Comparison of ENCODE assay signal across 8 cellular contexts in genomic region chr2:73828818-73829570, GRCh38. TPM values are rescaled to one million over a fixed set of nuclear protein-coding genes. Genes with fewer than 3 reads are reported as not detected.
DNase-seq lines count a peak whose midpoint lies in the region; ATAC-seq, FAIRE-seq and TF ChIP-seq lines count a peak whose summit lies in the region.

STAMBP (plus strand) TSS chr2:73828961; CDS start chr2:73830857, 1,896 bp downstream.

- peak; percentile 97 for DNase-seq in CD1c-positive myeloid dendritic cell (ENCODE audit: extremely low spot score)
- peak; percentile 98 for DNase-seq in NCI-H82 treated with DMSO at 0.1 percent for 48 hours (lab: John Stamatoyannopoulos, UW; ENCODE audit: unreplicated experiment)
- DNase-seq in activated CD4-positive, alpha-beta memory T cell treated with anti-CD3 and anti-CD28 coated beads for 36 hours, result peak; percentile 95
- peak; percentile 96 to 97 for DNase-seq in dermis microvascular lymphatic vessel endothelial cell (ENCODE audit: low read depth in 2 of 2)
- peak; percentile 98 for DNase-seq in HepG2 (ENCODE audit: low spot score)
- peak; percentile 81 for DNase-seq in stimulated activated CD4-positive, alpha-beta T cell treated with anti-CD3 and anti-CD28 coated beads, Interleukin-4, amount 100 ng/mL, for 1 hour

- TF ChIP-seq POLR2A in HepG2 (IDR thresholded peaks at IDR 0.05; ENCODE audit: insufficient read depth in 1 of 2, low read depth in 2 of 2, low read length in 2 of 2), result peak; percentile 76 to 96

- intact Hi-C loops in activated CD4-positive, alpha-beta memory T cell treated with anti-CD3 and anti-CD28 coated beads for 36 hours (cut with micrococcal nuclease), result loop anchor here (1.0 to 10.0 kb wide), 6 partner anchors 68 to 629 kb away; partner anchors contain the start of genes BOLA3, MTHFD2 and WBP1
- intact Hi-C loops in HepG2 (cut with micrococcal nuclease; ENCODE audit: unreplicated experiment), result loop anchor here (2.0 kb wide), 1 partner anchor 98 kb away; the partner anchor contains the start of gene DGUOK

- peak; percentile 99 for FAIRE-seq in HepG2 (lab: Jason Lieb, UNC)

- H3K27me3 ChIP-seq in HepG2 (ENCODE audit: control insufficient read depth in 1 of 2, insufficient read depth in 2 of 2, low read length in 2 of 2), result no peaks in the 10 kb centered on the region; a peak in 1 of 5 replicates

- H3K4me3 Mint-ChIP-seq in activated CD4-positive, alpha-beta memory T cell treated with anti-CD3 and anti-CD28 coated beads for 36 hours, result peak within 1 kb of the TSS; percentile 96

- peak within 1 kb of the TSS; percentile 100 for H2AFZ ChIP-seq in HepG2 (ENCODE audit: low read length)

- peak within 1 kb of the TSS; percentile 73 for H3K4me2 ChIP-seq in HepG2 (ENCODE audit: low read depth, low read length)

- no peak; the same call in 1 of the 2 replicates for TF ChIP-seq RAD21 in HepG2 (CRISPR knock-in tag; IDR thresholded peaks at IDR 0.05)

- POLR2A ChIA-PET in activated CD4-positive, alpha-beta memory T cell treated with anti-CD3 and anti-CD28 coated beads for 36 hours (lab: Charles Lee), result interaction anchor here (0.7 to 1.3 kb wide), 8 partner anchors 36 to 370 kb away, joined by 3 to 7 read pairs (median 3); partner anchors contain the start of genes BOLA3, DGUOK, MTHFD2 and TET3
- POLR2A ChIA-PET in HepG2 (lab: Yijun Ruan, JAX), result interaction anchor here (0.5 to 1.6 kb wide), 24 partner anchors 10 to 563 kb away, joined by 3 to 59 read pairs (median 5); partner anchors contain the start of genes ACTG2, BOLA3, C2orf78 and DGUOK

- no peaks in the 10 kb centered on the region for H4K20me1 ChIP-seq in HepG2 (ENCODE audit: insufficient read depth, low read length)

- CTCF ChIA-PET in activated CD4-positive, alpha-beta memory T cell treated with anti-CD3 and anti-CD28 coated beads for 36 hours (lab: Charles Lee), result interaction anchor here (0.6 to 3.0 kb wide), 9 partner anchors 78 to 349 kb away, joined by 3 to 63 read pairs (median 9); partner anchors contain the start of genes BOLA3 and MOB1A
- CTCF ChIA-PET in HepG2 (lab: Yijun Ruan, JAX; ENCODE audit: low intra/inter-chr PET ratio, low total read pairs), result no interaction called here

- 0 out of 2 replicates have a peak, but pooled peaks have one; percentile 24 for TF ChIP-seq CTCF in HepG2 (CRISPR knock-in tag; IDR thresholded peaks at IDR 0.05)

- WGBS in HepG2 (ENCODE audit: low lambda C conversion rate), result 1% methylated on average over 45 of the region's 48 CpGs

- no peaks in the 10 kb centered on the region for H3K9me3 ChIP-seq in HepG2 (ENCODE audit: low read length)

- peaks cover 21% of the 10 kb centered on the region for H3K79me2 ChIP-seq in HepG2 (ENCODE audit: insufficient read depth, low read length)

- TSS peak; percentile 82 for BruUV-seq in HepG2 (replicated peaks; lab: Mats Ljungman, UMichigan)

- H3K9ac ChIP-seq in HepG2 (ENCODE audit: insufficient read depth, low read depth, low read length), result peak within 1 kb of the TSS; percentile 92

- no peaks in the 10 kb centered on the region for H3K9me3 Mint-ChIP-seq in activated CD4-positive, alpha-beta memory T cell treated with anti-CD3 and anti-CD28 coated beads for 36 hours

- H3K27ac Mint-ChIP-seq in activated CD4-positive, alpha-beta memory T cell treated with anti-CD3 and anti-CD28 coated beads for 36 hours, result peak within 1 kb of the TSS; percentile 91

- H3K27ac ChIP-seq in HepG2 (ENCODE audit: extremely low read length, insufficient read depth, low read length), result peak within 1 kb of the TSS; percentile 64

- no peaks in the 10 kb centered on the region for H3K27me3 Mint-ChIP-seq in activated CD4-positive, alpha-beta memory T cell treated with anti-CD3 and anti-CD28 coated beads for 36 hours

- peaks cover 53% of the 10 kb centered on the region for H3K4me1 Mint-ChIP-seq in activated CD4-positive, alpha-beta memory T cell treated with anti-CD3 and anti-CD28 coated beads for 36 hours (ENCODE audit: low read depth)

- H3K4me3 ChIP-seq in HepG2 (replicated peaks in 1 of 3; ENCODE audit: insufficient read depth in 1 of 3, low read depth in 2 of 3, low read length in 3 of 3), result peak within 1 kb of the TSS; percentile 66 to 95 (median 85)

- peak; percentile 91 for ATAC-seq in GM19438 (IDR thresholded peaks at IDR 0.05; ENCODE audit: low read depth, unreplicated experiment)
- ATAC-seq in HG03575 (IDR thresholded peaks at IDR 0.05; ENCODE audit: extremely low read depth, insufficient number of reproducible peaks, low FRiP score, unreplicated experiment), result peak; percentile 53
- ATAC-seq in HepG2, result peak; percentile 98

- H3K4me1 ChIP-seq in HepG2 (ENCODE audit: insufficient read depth, low read length), result peaks cover 39% of the 10 kb centered on the region

- in situ Hi-C loops in HepG2 (cut with HindIII; ENCODE audit: extremely low pct_ligation_motif_present, low pct_unique_long_range_greater_than_20kb), result loop anchor here (25.0 kb wide), 1 partner anchor 308 kb away; the partner anchor contains the start of gene BOLA3

- TF ChIP-seq EP300 in HepG2 (IDR thresholded peaks at IDR 0.05; ENCODE audit: low read depth in 2 of 2, low read length in 2 of 2) (0 out of 4 replicates have a peak, but pooled peaks of 1 of the 2 experiments have one; percentile 9), HepG2 (CRISPR knock-in tag; IDR thresholded peaks at IDR 0.05; ENCODE audit: borderline replicate concordance) (no peak)

- peaks cover 28% of the 10 kb centered on the region for H3K36me3 Mint-ChIP-seq in activated CD4-positive, alpha-beta memory T cell treated with anti-CD3 and anti-CD28 coated beads for 36 hours

- peaks cover 3 to 22% of the 10 kb centered on the region in 2 experiments for H3K36me3 ChIP-seq in HepG2 (replicated peaks in 1 of 2; ENCODE audit: control insufficient read depth in 1 of 2, insufficient read depth in 2 of 2, low read length in 2 of 2)

TF ChIP-seq in HepG2, 621 proteins besides CTCF, POLR2A, EP300 and RAD21 (continues in another document):
- TF ChIP-seq SP140L (CRISPR knock-in tag; IDR thresholded peaks at IDR 0.05; ENCODE audit: borderline replicate concordance), result no peak
- TF ChIP-seq ZNF275 (CRISPR knock-in tag; IDR thresholded peaks at IDR 0.05; ENCODE audit: borderline replicate concordance), result peak; percentile 88; the same call in 1 of the 2 replicates
- TF ChIP-seq HMG20B (CRISPR knock-in tag; conservative IDR thresholded peaks at IDR 0.05), result peak; percentile 60; the same call in 1 of the 2 replicates
- no peak for TF ChIP-seq ZBTB44 (CRISPR knock-in tag; IDR thresholded peaks at IDR 0.05)
- peak; percentile 40; the same call in 1 of the 2 replicates for TF ChIP-seq LBX2 (CRISPR knock-in tag; IDR thresholded peaks at IDR 0.05; ENCODE audit: borderline replicate concordance)

RNA-seq across cellular contexts. Expression of gene STAMBP, which starts in this region (rescaled TPM):
- 10 to 100 TPM; 79.9 to 85.3 TPM for total RNA-seq in activated CD4-positive, alpha-beta memory T cell treated with anti-CD3 and anti-CD28 coated beads for 36 hours
- total RNA-seq in dermis microvascular lymphatic vessel endothelial cell, result 10.9 and 15.3 TPM in 2 replicates
- 53.2 and 85.0 TPM in 2 replicates for total RNA-seq in HepG2 (2016; rRNA removed; fragmentation: Illumina TruSeq; extraction: Trizol)
- total RNA-seq in HepG2 (2016; cell fraction: cytosol; rRNA removed; fragmentation: Illumina TruSeq; extraction: Trizol; ENCODE audit: low read depth), result 14.5 and 16.7 TPM in 2 replicates
- total RNA-seq in HepG2 (2016; cell fraction: insoluble cytoplasmic fraction; rRNA removed; fragmentation: Illumina TruSeq; extraction: Trizol), result 55.9 and 77.3 TPM in 2 replicates
- total RNA-seq in HepG2 (2016; cell fraction: membrane; rRNA removed; fragmentation: Illumina TruSeq; extraction: Trizol), result 37.7 and 40.2 TPM in 2 replicates
- 22.6 and 27.3 TPM in 2 replicates for total RNA-seq in HepG2 (2016; cell fraction: nucleus; rRNA removed; fragmentation: Illumina TruSeq; extraction: Trizol)
- polyA plus RNA-seq in HepG2 (2011; rRNA removed), result 45.2 and 49.6 TPM in 2 replicates
- polyA plus RNA-seq in HepG2 (2011; cell fraction: cytosol; rRNA removed), result 45.4 and 45.5 TPM in 2 replicates
- polyA plus RNA-seq in HepG2 (2011; cell fraction: nucleus; rRNA removed), result 28.3 and 31.6 TPM in 2 replicates
- polyA plus RNA-seq in HepG2 (2012), result 42.0 and 47.4 TPM in 2 replicates
- polyA plus RNA-seq in HepG2 (2016; cell fraction: cytosol; fragmentation: Illumina TruSeq; extraction: Trizol; ENCODE audit: low read depth), result 14.9 and 19.3 TPM in 2 replicates
- polyA plus RNA-seq in HepG2 (2016; cell fraction: insoluble cytoplasmic fraction; fragmentation: Illumina TruSeq; extraction: Trizol; ENCODE audit: low read depth), result 101 and 102 TPM in 2 replicates
- polyA plus RNA-seq in HepG2 (2016; cell fraction: membrane; fragmentation: Illumina TruSeq; extraction: Trizol; ENCODE audit: low read depth), result 40.1 and 47.1 TPM in 2 replicates
- polyA plus RNA-seq in HepG2 (2016; cell fraction: nucleus; fragmentation: Illumina TruSeq; extraction: Trizol; ENCODE audit: insufficient read depth, low read depth), result 60.5 and 61.0 TPM in 2 replicates
- 48.4 and 50.1 TPM in 2 replicates for polyA minus RNA-seq in HepG2 (2011; rRNA and poly(A)+ RNA removed; ENCODE audit: low replicate concordance)
- 26.0 and 29.4 TPM in 2 replicates for polyA minus RNA-seq in HepG2 (2011; cell fraction: cytosol; rRNA and poly(A)+ RNA removed)
- polyA minus RNA-seq in HepG2 (2011; cell fraction: nucleus; rRNA and poly(A)+ RNA removed), result 27.8 and 34.1 TPM in 2 replicates

Comparison
In these comparisons a context has a peak if more than half of its experiments do, and no peak if none do; other contexts are left out.
1. Peak in every context shown above with its lines: DNase-seq, ATAC-seq, H3K4me3 ChIP-seq and H3K27ac ChIP-seq.